Comparison of ENCODE assay signal across 6 cellular contexts in the genomic region with DNA sequence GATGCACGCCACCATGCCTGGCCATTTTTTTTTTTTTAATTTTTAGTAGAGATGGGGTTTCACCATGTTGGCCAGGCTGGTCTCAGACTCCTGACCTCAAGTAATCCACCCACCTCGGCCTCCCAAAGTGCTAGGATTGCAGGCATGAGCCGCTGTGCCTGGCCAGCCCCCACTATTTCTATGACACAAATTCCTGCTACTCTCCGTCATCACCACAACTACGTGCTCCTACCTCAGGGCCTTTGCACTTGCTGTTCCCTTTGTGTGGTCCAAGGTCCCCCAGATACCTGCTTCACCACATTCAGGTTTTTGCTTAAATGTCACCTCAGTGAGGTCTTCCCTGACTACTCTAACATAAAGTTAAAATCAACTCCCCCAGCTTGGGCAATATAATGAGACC.
"Had no signal": no experiment of that assay in that cellular context is flagged by ENCODE, and none has a peak within 500 bp of the region (broad histone marks: within the 10 kb centered on the region; RNA-seq: fewer than 3 reads in every experiment).

No MANE protein-coding gene starts in this region.

- H3K27ac ChIP-seq: SJSA1, SK-N-MC had no signal

- H3K27me3 ChIP-seq: MG63 had no signal

- H3K9me3 ChIP-seq: MG63, SJSA1 had no signal

- FAIRE-seq: RCC 7860 had no signal

- H3K4me3 ChIP-seq: MG63, SJSA1, SK-N-MC had no signal

- H3K36me3 ChIP-seq: MG63 had no signal

- DNase-seq: NCI-H1092, SIG-M5 had no signal
